ENCODE assay signal across 1 cellular context in genomic region chr15:101295607-101296225, GRCh38.
A peak's percentile ranks its signal among the peaks of the same experiment; 100 is the strongest.
TF ChIP-seq lines count a peak whose summit lies in the region.

No MANE protein-coding gene starts in this region.

TF ChIP-seq in H1, 55 proteins besides CTCF, POLR2A, EP300 and RAD21:
- peak; percentile 0 for TF ChIP-seq KDM4A (IDR thresholded peaks at IDR 0.05; ENCODE audit: low read depth, low read length, severe bottlenecking)
- no peak for TF ChIP-seq SP2 (IDR thresholded peaks at IDR 0.05; ENCODE audit: low read length)
TF ChIP-seq in H1: peak in this region for 1.
